12 cellular contexts compared by ENCODE assay signal in genomic region chr5:111697881-111698757, GRCh38. TPM values are rescaled to one million over a fixed set of nuclear protein-coding genes. Genes with fewer than 3 reads are reported as not detected.
DNase-seq lines count a peak whose midpoint lies in the region; ATAC-seq and TF ChIP-seq lines count a peak whose summit lies in the region.
"Had no signal": no experiment of that assay in that cellular context is flagged by ENCODE, and none has a peak within 500 bp of the region (broad histone marks: within the 10 kb centered on the region; RNA-seq: fewer than 3 reads in every experiment).

No MANE protein-coding gene starts in this region.

- H3K27me3 Mint-ChIP-seq in endothelial cell (ENCODE audit: unreplicated experiment) = no peaks in the 10 kb centered on the region

- peak; percentile 66 for DNase-seq in DMS 273 (lab: John Stamatoyannopoulos, UW; ENCODE audit: unreplicated experiment)
- DNase-seq in M059J (ENCODE audit: low read depth) = peak; percentile 43
- DNase-seq in endothelial cell (ENCODE audit: low spot score) = peak; percentile 44
- DNase-seq in myocyte (ENCODE audit: low read depth) = peak; percentile 35
- no peak for DNase-seq in lower leg skin (ENCODE audit: low spot score in 2 of 2)
- no peak for DNase-seq in RPMI8226
- DNase-seq: activated CD4-positive, CD25-positive, alpha-beta regulatory T cell treated with anti-CD3 and anti-CD28 coated beads, Interleukin-2, amount 50 U/mL, for 72 hours; activated naive CD4-positive, alpha-beta T cell treated with anti-CD3 and anti-CD28 coated beads, Interleukin-2, amount 50 U/mL, for 16 hours; KG1; stimulated activated CD4-positive, alpha-beta T cell treated with anti-CD3 and anti-CD28 coated beads, Interleukin-2, amount 100 ng/mL, for 24 hours had no signal

- WGBS in lower leg skin, 2 donors = 47 to 49% methylated on average over 6 of the region's 6 CpGs

- H3K27ac Mint-ChIP-seq in endothelial cell (ENCODE audit: unreplicated experiment) = no peak overlapping the region

- no peak for TF ChIP-seq POLR2A in lower leg skin (IDR thresholded peaks at IDR 0.05)

- H3K4me3 ChIP-seq in lower leg skin (ENCODE audit: low read depth, poor library complexity, severe bottlenecking) = no peak overlapping the region

- TF ChIP-seq CTCF in endothelial cell (IDR thresholded peaks at IDR 0.05; ENCODE audit: unreplicated experiment) = peak; percentile 20
- TF ChIP-seq CTCF in lower leg skin (IDR thresholded peaks at IDR 0.05) = no peak

- H3K4me3 Mint-ChIP-seq in endothelial cell (ENCODE audit: unreplicated experiment) = no peak overlapping the region

- peaks cover 15% of the 10 kb centered on the region for H3K4me1 Mint-ChIP-seq in endothelial cell (ENCODE audit: unreplicated experiment)

- no peaks in the 10 kb centered on the region for H3K36me3 Mint-ChIP-seq in endothelial cell (ENCODE audit: low read depth, unreplicated experiment)

- intact Hi-C loops in lower leg skin (cut with DNase I; ENCODE audit: low total_unique reads) = no loop called here

- no peaks in the 10 kb centered on the region for H3K9me3 Mint-ChIP-seq in endothelial cell (ENCODE audit: unreplicated experiment)

- ATAC-seq in GM18520 (IDR thresholded peaks at IDR 0.05; ENCODE audit: unreplicated experiment) (no peak), HG03342 (IDR thresholded peaks at IDR 0.05; ENCODE audit: unreplicated experiment) (no peak)

RNA-seq across cellular contexts. Expression of gene NREP, which starts 58.9 kb away (rescaled TPM):
- total RNA-seq in M059J (2014; rRNA removed; shearing (Covaris generic)) = 143 and 152 TPM in 2 replicates
- total RNA-seq in endothelial cell (ENCODE audit: unreplicated experiment) (218 TPM), myocyte (142 and 169 TPM in 2 replicates), lower leg skin (1 to 10 TPM; 2.2 to 7.3 (median 2.4) TPM)
- polyA plus RNA-seq in myocyte (2012) = 76.0 TPM

Comparison
In these comparisons a context has a peak if more than half of its experiments do, and no peak if none do; other contexts are left out.
1. DNase-seq: peak in DMS 273 (single experiment), M059J (single experiment), endothelial cell (single experiment) and myocyte (single experiment); none in lower leg skin (0 of 2) and RPMI8226 (single experiment).
2. RNA of gene NREP, which starts 58.9 kb away (total RNA-seq): 218 TPM in endothelial cell (single experiment), 142 to 169 TPM in myocyte and 143 to 152 TPM in M059J; 2.2 to 7.3 TPM in lower leg skin; every median in the first group is over 10 times any median in the second.